ENCODE assay signal across 8 cellular contexts in the genomic region with DNA sequence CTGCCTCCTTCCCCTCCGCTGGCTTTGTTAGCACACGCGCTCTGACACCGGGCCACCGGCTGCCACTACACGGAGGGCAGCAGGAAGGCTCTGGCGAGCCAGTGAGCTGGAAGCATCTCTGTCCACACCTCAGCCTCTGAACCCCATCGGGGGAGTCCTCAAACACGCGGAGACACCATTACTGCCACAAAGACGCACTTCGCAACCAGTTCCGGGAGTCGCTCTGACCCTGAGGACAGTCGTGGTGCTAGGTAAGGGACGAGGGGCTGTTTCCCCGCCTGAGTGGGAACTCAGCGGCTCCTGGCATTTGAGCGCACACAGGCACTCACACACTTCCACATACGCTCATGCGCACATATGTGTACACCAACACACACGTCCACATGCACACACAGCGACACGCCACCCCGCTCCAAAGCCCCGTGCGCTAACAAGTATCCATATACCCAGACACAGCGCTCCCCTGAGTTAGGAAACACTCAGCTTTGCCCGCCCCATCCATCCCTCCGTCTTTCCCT.
DNase-seq lines count a peak whose midpoint lies in the region; ATAC-seq, FAIRE-seq and TF ChIP-seq lines count a peak whose summit lies in the region.

No MANE protein-coding gene starts in this region.

- H3K4me1 Mint-ChIP-seq in dendritic cell treated with granulocyte-macrophage colony-stimulating factor and Interleukin-4, amounts not matched to agents 40 ng/mL and 50 ng/mL, for 4 days (ENCODE audit: low read depth): peaks cover 35% of the 10 kb centered on the region

- ATAC-seq in GM18867 (IDR thresholded peaks at IDR 0.05; ENCODE audit: unreplicated experiment) (peak; percentile 38), HG03045 (IDR thresholded peaks at IDR 0.05; ENCODE audit: unreplicated experiment) (peak; percentile 34), Panc1 (peak; percentile 26)

- peaks cover 33% of the 10 kb centered on the region for H3K27me3 Mint-ChIP-seq in dendritic cell treated with granulocyte-macrophage colony-stimulating factor and Interleukin-4, amounts not matched to agents 40 ng/mL and 50 ng/mL, for 4 days

- H3K4me3 Mint-ChIP-seq in dendritic cell treated with granulocyte-macrophage colony-stimulating factor and Interleukin-4, amounts not matched to agents 40 ng/mL and 50 ng/mL, for 4 days: peak overlapping the region; percentile 87

- no peak overlapping the region for H3K27ac ChIP-seq in Panc1 (ENCODE audit: low read length)

- DNase-seq in Ammon's horn (ENCODE audit: low spot score) (peak; percentile 30), Panc1 (ENCODE audit: low read depth, low spot score) (no peak), urothelium cell line (ENCODE audit: low spot score) (no peak), erythroblast (lab: John Stamatoyannopoulos, UW) (no peak)

- peak overlapping the region; percentile 47 for H3K27ac Mint-ChIP-seq in dendritic cell treated with granulocyte-macrophage colony-stimulating factor and Interleukin-4, amounts not matched to agents 40 ng/mL and 50 ng/mL, for 4 days

- peak overlapping the region; percentile 57 to 77 for H3K4me3 ChIP-seq in Panc1 (ENCODE audit: low read depth in 2 of 2, low read length in 2 of 2)
- H3K4me3 ChIP-seq in mucosa of stomach (ENCODE audit: low read length): peak overlapping the region; percentile 41

- intact Hi-C loops in Panc1 (cut with micrococcal nuclease; ENCODE audit: unreplicated experiment): no loop called here
- intact Hi-C loops in dendritic cell treated with granulocyte-macrophage colony-stimulating factor and Interleukin-4, amounts not matched to agents 40 ng/mL and 50 ng/mL, for 4 days (cut with micrococcal nuclease): loop anchor here (5.0 kb wide), 1 partner anchor 76 kb away; no protein-coding TSS in a partner anchor

- H3K4me1 ChIP-seq in Panc1 (ENCODE audit: control insufficient read depth, insufficient read depth, low read length) (no peaks in the 10 kb centered on the region), mucosa of stomach (ENCODE audit: control insufficient read depth, insufficient read depth, low read length) (peaks cover 10% of the 10 kb centered on the region)

- CTCF ChIA-PET in Panc1 (lab: Charles Lee): no interaction called here

- FAIRE-seq in urothelium cell line (lab: Jason Lieb, UNC): no peak

- H3K36me3 ChIP-seq in Panc1 (ENCODE audit: control insufficient read depth, insufficient read depth, low read length): no peaks in the 10 kb centered on the region
- H3K36me3 ChIP-seq in mucosa of stomach (ENCODE audit: control insufficient read depth, insufficient read depth, low read length): no peaks in the 10 kb centered on the region

- H3K9me3 ChIP-seq in Panc1 (ENCODE audit: control insufficient read depth, insufficient read depth, low read depth, low read length) (no peaks in the 10 kb centered on the region), mucosa of stomach (ENCODE audit: control insufficient read depth, low read length) (no peaks in the 10 kb centered on the region)

- in situ Hi-C loops in Panc1 (cut with HindIII; ENCODE audit: low pct_unique_long_range_greater_than_20kb, low sequenced_read_pairs): no loop called here

- POLR2A ChIA-PET in Panc1 (lab: Charles Lee): no interaction called here

- no peak for TF ChIP-seq CTCF in Panc1 (IDR thresholded peaks at IDR 0.05)

- H3K27me3 ChIP-seq in Panc1 (ENCODE audit: control insufficient read depth, insufficient read depth, low read length): no peaks in the 10 kb centered on the region; the same call in 1 of the 2 replicates
- peaks cover 34% of the 10 kb centered on the region for H3K27me3 ChIP-seq in mucosa of stomach (ENCODE audit: control insufficient read depth, insufficient read depth, low read length)

- H3K9ac ChIP-seq in mucosa of stomach (ENCODE audit: low read length): peak overlapping the region; percentile 22

- BruUV-seq in Panc1 (replicated peaks; lab: Mats Ljungman, UMichigan): no TSS peak

- no peaks in the 10 kb centered on the region for H3K9me3 Mint-ChIP-seq in dendritic cell treated with granulocyte-macrophage colony-stimulating factor and Interleukin-4, amounts not matched to agents 40 ng/mL and 50 ng/mL, for 4 days

- H3K36me3 Mint-ChIP-seq in dendritic cell treated with granulocyte-macrophage colony-stimulating factor and Interleukin-4, amounts not matched to agents 40 ng/mL and 50 ng/mL, for 4 days (ENCODE audit: low read depth): peaks cover 9% of the 10 kb centered on the region

- no peak for TF ChIP-seq POLR2A in erythroblast (IDR thresholded peaks at IDR 0.05; ENCODE audit: low read length)
